Comparison of ENCODE assay signal across 10 cellular contexts in genomic region chr6:12956991-12957320, GRCh38.
DNase-seq lines count a peak whose midpoint lies in the region; ATAC-seq and TF ChIP-seq lines count a peak whose summit lies in the region.
"Had no signal": no experiment of that assay in that cellular context is flagged by ENCODE, and none has a peak within 500 bp of the region (broad histone marks: within the 10 kb centered on the region; RNA-seq: fewer than 3 reads in every experiment).

No MANE protein-coding gene starts in this region.

- TF ChIP-seq EP300 in gastroesophageal sphincter (IDR thresholded peaks at IDR 0.05) = no peak

- no peaks in the 10 kb centered on the region for H3K9me2 ChIP-seq in GM23248 (ENCODE audit: insufficient read depth)

- H3K4me1 Mint-ChIP-seq in activated B cell treated with CpG ODN at 0.5 μM for 24 hours = peaks cover 21% of the 10 kb centered on the region

- H3K4me2 ChIP-seq in GM23248 (ENCODE audit: unreplicated experiment) = peak overlapping the region; percentile 98

- ATAC-seq in activated B cell treated with CpG ODN at 0.5 μM for 24 hours (ENCODE audit: low read depth) (no peak), gastroesophageal sphincter (no peak)

- no peak for TF ChIP-seq POLR2A in gastroesophageal sphincter (IDR thresholded peaks at IDR 0.05)

- H3K4me1 ChIP-seq in GM23248 (ENCODE audit: insufficient read depth) (no peaks in the 10 kb centered on the region), gastroesophageal sphincter (peaks cover 0 to 11% (median 0%) of the 10 kb centered on the region in 3 donors), skeletal muscle tissue (ENCODE audit: control insufficient read depth in 3 of 3, insufficient read depth in 3 of 3, low read length in 3 of 3) (peaks cover 7 to 14% (median 13%) of the 10 kb centered on the region in 3 donors)
- H3K4me1 ChIP-seq: foreskin keratinocyte had no signal

- POLR2A ChIA-PET in activated B cell treated with CpG ODN at 0.5 μM for 24 hours (lab: Charles Lee) = interaction anchor here (0.6 kb wide), 2 partner anchors 23 to 1641 kb away, joined by 3 to 11 read pairs; no protein-coding TSS in a partner anchor

- H3K27ac Mint-ChIP-seq in activated B cell treated with CpG ODN at 0.5 μM for 24 hours = no peak overlapping the region

- H3K9ac ChIP-seq in GM23248 (peak overlapping the region; percentile 66), skeletal muscle tissue (ENCODE audit: low read depth in 1 of 3, low read length in 3 of 3) (peak overlapping the region; percentile 69 to 75 (median 72))

- H3K27me3 Mint-ChIP-seq in activated B cell treated with CpG ODN at 0.5 μM for 24 hours = peaks cover 35% of the 10 kb centered on the region

- H3K36me3 ChIP-seq in GM23248 (ENCODE audit: low read depth) (no peaks in the 10 kb centered on the region), gastroesophageal sphincter (no peaks in the 10 kb centered on the region), skeletal muscle tissue (ENCODE audit: control insufficient read depth in 3 of 3, insufficient read depth in 3 of 3, low read length in 3 of 3) (no peaks in the 10 kb centered on the region)

- H3F3A ChIP-seq in GM23248 (ENCODE audit: insufficient read depth) = no peaks in the 10 kb centered on the region

- no peaks in the 10 kb centered on the region for H3K9me3 ChIP-seq in GM23248 (ENCODE audit: low read depth)
- H3K9me3 ChIP-seq in gastroesophageal sphincter = no peaks in the 10 kb centered on the region
- H3K9me3 ChIP-seq in skeletal muscle tissue (ENCODE audit: control insufficient read depth in 3 of 3, low read length in 3 of 3) = no peaks in the 10 kb centered on the region

- no peaks in the 10 kb centered on the region for H4K20me1 ChIP-seq in GM23248 (ENCODE audit: insufficient read depth)

- intact Hi-C loops in activated B cell treated with CpG ODN at 0.5 μM for 24 hours (cut with micrococcal nuclease) = no loop called here

- H3K36me3 Mint-ChIP-seq in activated B cell treated with CpG ODN at 0.5 μM for 24 hours (ENCODE audit: low read depth) = peaks cover 3% of the 10 kb centered on the region

- no peak for DNase-seq in GM23248
- no peak for DNase-seq in activated B cell treated with CpG ODN at 0.5 μM for 24 hours
- DNase-seq in NCI-H2081 (lab: John Stamatoyannopoulos, UW) = no peak
- no peak for DNase-seq in activated CD4-positive, alpha-beta T cell treated with anti-CD3 and anti-CD28 coated beads for 1 hour
- DNase-seq in SKM-1 (lab: John Stamatoyannopoulos, UW; ENCODE audit: unreplicated experiment) = no peak
- no peak for DNase-seq in NCI-H524 (lab: John Stamatoyannopoulos, UW)
- DNase-seq: NCI-H446 had no signal

- in situ Hi-C loops in GM23248 (cut with MboI) = no loop called here

- peak overlapping the region; percentile 76 for H3K4me3 ChIP-seq in GM23248
- H3K4me3 ChIP-seq in gastroesophageal sphincter = peak overlapping the region; percentile 59 to 66
- peak overlapping the region; percentile 78 to 80 (median 79) for H3K4me3 ChIP-seq in skeletal muscle tissue (ENCODE audit: low read length in 3 of 3)

- no peaks in the 10 kb centered on the region; the same call in 1 of the 2 replicates for H3K27me3 ChIP-seq in GM23248 (replicated peaks; ENCODE audit: insufficient read depth)
- peaks cover 8% of the 10 kb centered on the region for H3K27me3 ChIP-seq in gastroesophageal sphincter
- H3K27me3 ChIP-seq in skeletal muscle tissue (ENCODE audit: control insufficient read depth in 3 of 3, insufficient read depth in 3 of 3, low read length in 3 of 3) = peaks cover 0 to 7% (median 0%) of the 10 kb centered on the region in 3 donors
- H3K27me3 ChIP-seq: foreskin keratinocyte had no signal

- H3K4me3 Mint-ChIP-seq in activated B cell treated with CpG ODN at 0.5 μM for 24 hours = peak overlapping the region; percentile 89

- H3K79me2 ChIP-seq in GM23248 (ENCODE audit: insufficient read depth) = no peaks in the 10 kb centered on the region

- CTCF ChIA-PET in activated B cell treated with CpG ODN at 0.5 μM for 24 hours (lab: Charles Lee) = no interaction called here

- 4 to 11% methylated on average over 6 of the region's 6 CpGs for WGBS in GM23248 (ENCODE audit: low coverage in 1 of 2, low lambda C conversion rate in 2 of 2, missing lambda C conversion rate in 2 of 2), 2 experiments
- WGBS in gastroesophageal sphincter (ENCODE audit: low coverage in 1 of 2), 2 donors = 0% methylated on average over 5 of the region's 6 CpGs; no CpG with 5 or more reads in 1 of the 2 donors

- TF ChIP-seq CTCF in activated B cell treated with CpG ODN at 0.5 μM for 24 hours (IDR thresholded peaks at IDR 0.05) (no peak), gastroesophageal sphincter (IDR thresholded peaks at IDR 0.05) (no peak)

- no peaks in the 10 kb centered on the region for H3K9me3 Mint-ChIP-seq in activated B cell treated with CpG ODN at 0.5 μM for 24 hours

- H2AFZ ChIP-seq in GM23248 = peak overlapping the region; percentile 94

- no peak overlapping the region for H3K27ac ChIP-seq in GM23248
- peak overlapping the region in 2 of 4 donors; percentile 74 to 76 for H3K27ac ChIP-seq in gastroesophageal sphincter
- H3K27ac ChIP-seq in skeletal muscle tissue (ENCODE audit: low read depth, low read length) = no peak overlapping the region
